In the genomic region with DNA sequence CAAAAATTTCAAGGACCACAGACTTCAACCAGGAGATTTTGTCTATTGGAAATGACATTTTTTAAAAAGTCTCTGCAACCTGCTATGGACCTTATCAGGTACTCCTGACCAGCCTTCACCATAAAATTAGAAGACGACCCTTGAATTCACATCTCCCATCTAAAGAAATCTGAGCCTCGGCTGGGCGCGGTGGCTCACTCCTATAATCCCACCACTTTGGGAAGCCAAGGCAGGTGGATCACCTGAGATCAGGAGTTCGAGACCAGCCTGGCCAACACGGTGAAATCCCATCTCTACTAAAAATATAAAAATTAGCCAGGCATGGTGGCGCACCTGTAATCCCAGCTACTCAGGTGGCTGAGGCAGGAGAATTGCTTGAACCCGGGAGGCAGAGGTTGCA, we compare ENCODE assay signal across 1 cellular context.
A peak's percentile ranks its signal among the peaks of the same experiment; 100 is the strongest.
TF ChIP-seq lines count a peak whose summit lies in the region.

No MANE protein-coding gene starts in this region.

TF ChIP-seq in HepG2, 621 proteins besides CTCF, POLR2A, EP300 and RAD21:
- 0 out of 2 replicates have a peak, but pooled peaks have one; percentile 2 for TF ChIP-seq TFDP2 (CRISPR knock-in tag; IDR thresholded peaks at IDR 0.05)
- TF ChIP-seq AHDC1 (CRISPR knock-in tag; IDR thresholded peaks at IDR 0.05; ENCODE audit: borderline replicate concordance): 0 out of 2 replicates have a peak, but pooled peaks have one; percentile 39
